Comparison of ENCODE assay signal across 9 cellular contexts in the genomic region with DNA sequence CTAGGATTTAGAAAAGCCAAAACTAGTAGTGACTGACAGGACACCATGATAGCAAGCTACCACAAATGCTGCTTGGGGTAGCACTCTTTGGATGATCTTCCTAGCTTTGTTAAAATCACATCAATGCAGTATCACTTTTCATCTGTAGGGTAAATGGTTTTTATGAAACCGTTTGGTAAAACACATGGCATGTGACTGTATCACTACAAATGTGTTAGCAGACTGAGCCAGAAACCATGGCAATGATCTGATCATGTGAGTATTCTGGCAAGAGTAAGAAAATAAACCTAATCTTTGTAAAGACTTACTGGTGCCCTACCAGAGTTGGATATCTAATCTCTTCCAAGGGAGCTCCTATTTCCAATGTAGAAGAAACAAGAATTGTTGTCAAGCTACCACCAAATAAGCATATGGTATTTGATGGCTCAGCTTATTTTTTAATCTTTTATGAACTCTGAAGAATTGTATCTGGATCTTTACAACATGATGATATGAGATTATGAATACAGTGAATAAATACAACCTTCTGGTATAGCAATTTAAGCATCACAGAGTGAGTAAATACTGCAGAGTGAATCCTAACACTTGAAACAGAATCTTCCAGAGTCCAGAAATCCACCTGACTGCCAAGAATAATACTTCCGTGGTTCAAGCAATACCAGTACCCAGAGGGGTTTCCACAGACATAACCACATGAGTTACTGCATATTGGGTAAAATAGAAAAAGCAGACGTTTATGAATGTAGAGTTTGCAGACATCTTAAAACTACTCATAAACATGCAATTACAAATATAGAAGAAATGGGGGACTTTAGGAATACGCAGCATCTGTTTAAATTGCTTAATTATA.
DNase-seq lines count a peak whose midpoint lies in the region; ATAC-seq and TF ChIP-seq lines count a peak whose summit lies in the region.
"Had no signal": no experiment of that assay in that cellular context is flagged by ENCODE, and none has a peak within 500 bp of the region (broad histone marks: within the 10 kb centered on the region; RNA-seq: fewer than 3 reads in every experiment).

No MANE protein-coding gene starts in this region.

- H3K4me1 ChIP-seq in breast epithelium (peaks cover 0 to 13% of the 10 kb centered on the region in 2 donors), mammary epithelial cell (ENCODE audit: insufficient read depth, low read length) (peaks cover 9% of the 10 kb centered on the region), uterus (no peaks in the 10 kb centered on the region)

- no peaks in the 10 kb centered on the region for H3K27me3 ChIP-seq in breast epithelium
- peaks cover 3% of the 10 kb centered on the region for H3K27me3 ChIP-seq in mammary epithelial cell (ENCODE audit: insufficient read depth, low read length)
- H3K27me3 ChIP-seq in uterus: no peaks in the 10 kb centered on the region
- H3K27me3 ChIP-seq: BLaER1 had no signal

- H4K20me1 ChIP-seq in mammary epithelial cell (ENCODE audit: insufficient read depth, low read length): no peaks in the 10 kb centered on the region
- H4K20me1 ChIP-seq: BLaER1 had no signal

- no peak overlapping the region for H3K4me3 ChIP-seq in breast epithelium
- no peak overlapping the region for H3K4me3 ChIP-seq in mammary epithelial cell (replicated peaks in 1 of 3; ENCODE audit: insufficient read depth in 1 of 3, low read depth in 2 of 3, low read length in 3 of 3)
- peak overlapping the region; percentile 43 to 52 for H3K4me3 ChIP-seq in uterus

- intact Hi-C loops in breast epithelium (cut with DNase I; ENCODE audit: low total_unique reads): loop anchor here (10.0 kb wide), 1 partner anchor 386 kb away; no protein-coding TSS in a partner anchor
- intact Hi-C loops in mammary epithelial cell (cut with micrococcal nuclease): no loop called here
- intact Hi-C loops in uterus (cut with DNase I; ENCODE audit: low total_unique reads): no loop called here

- no peaks in the 10 kb centered on the region for H3K36me3 ChIP-seq in breast epithelium
- no peaks in the 10 kb centered on the region for H3K36me3 ChIP-seq in mammary epithelial cell (ENCODE audit: insufficient read depth, low read length)
- H3K36me3 ChIP-seq in uterus: no peaks in the 10 kb centered on the region
- H3K36me3 ChIP-seq: BLaER1 had no signal

- H2AFZ ChIP-seq in mammary epithelial cell (ENCODE audit: low read depth, low read length): no peak overlapping the region

- in situ Hi-C loops in mammary epithelial cell (cut with MboI; ENCODE audit: low sequenced_read_pairs in 2 of 2): loop anchor here (10.0 to 25.0 kb wide), 2 partner anchors 378 to 386 kb away; no protein-coding TSS in a partner anchor

- no peaks in the 10 kb centered on the region for H3K9me3 ChIP-seq in breast epithelium
- H3K9me3 ChIP-seq in mammary epithelial cell (replicated peaks; ENCODE audit: insufficient read depth, low read length): no peaks in the 10 kb centered on the region
- no peaks in the 10 kb centered on the region for H3K9me3 ChIP-seq in uterus
- H3K9me3 ChIP-seq: BLaER1 had no signal

- no TSS peak for BruUV-seq in mammary epithelial cell (replicated peaks; lab: Mats Ljungman, UMichigan)

- dilution Hi-C loops in mammary epithelial cell (cut with HindIII; ENCODE audit: low sequenced_read_pairs): no loop called here

- TF ChIP-seq POLR2A in breast epithelium (IDR thresholded peaks at IDR 0.05): no peak
- no peak for TF ChIP-seq POLR2A in uterus (IDR thresholded peaks at IDR 0.05)

- H3K9ac ChIP-seq in mammary epithelial cell (ENCODE audit: insufficient read depth, low read length): no peak overlapping the region
- H3K9ac ChIP-seq: BLaER1 had no signal

- DNase-seq in breast epithelium (ENCODE audit: low spot score in 2 of 2) (no peak), mammary epithelial cell (no peak), dedifferentiated amniotic fluid mesenchymal stem cell (ENCODE audit: extremely low spot score) (peak; percentile 49), myocyte (ENCODE audit: low read depth) (peak; percentile 44), uterus (no peak)

- H3K4me2 ChIP-seq in mammary epithelial cell (ENCODE audit: insufficient read depth, low read depth, low read length): no peak overlapping the region

- no peaks in the 10 kb centered on the region for H3K79me2 ChIP-seq in mammary epithelial cell (ENCODE audit: insufficient read depth, low read length)

- CTCF ChIA-PET in mammary epithelial cell (lab: Charles Lee; ENCODE audit: low non-redundant PET): interaction anchor here (0.5 kb wide), 1 partner anchor 255 kb away, joined by 3 read pairs; no protein-coding TSS in a partner anchor

- H3K27ac ChIP-seq in breast epithelium (peak overlapping the region; percentile 43 to 78), mammary epithelial cell (ENCODE audit: insufficient read depth, low read depth, low read length) (no peak overlapping the region), uterus (peak overlapping the region; percentile 63 to 87)
- H3K27ac ChIP-seq: BLaER1 had no signal

- peak in 1 of 3 donors; percentile 10 for TF ChIP-seq CTCF in breast epithelium (IDR thresholded peaks at IDR 0.05)
- TF ChIP-seq CTCF in mammary epithelial cell (conservative IDR thresholded peaks at IDR 0.05 in 1 of 2, IDR thresholded peaks at IDR 0.05 in 1 of 2; ENCODE audit: extremely low read depth in 1 of 2, insufficient read depth in 1 of 2, low read depth in 1 of 2, low read length in 2 of 2): no peak
- no peak for TF ChIP-seq CTCF in uterus (IDR thresholded peaks at IDR 0.05)

- WGBS in mammary epithelial cell (ENCODE audit: low coverage, missing lambda C conversion rate): 34% methylated on average over 4 of the region's 4 CpGs

- ATAC-seq in GM19397 (IDR thresholded peaks at IDR 0.05; ENCODE audit: unreplicated experiment): no peak
- no peak for ATAC-seq in GM18502 (IDR thresholded peaks at IDR 0.05; ENCODE audit: poor library complexity, unreplicated experiment)
- no peak for ATAC-seq in GM21515 (IDR thresholded peaks at IDR 0.05; ENCODE audit: unreplicated experiment)

Comparison
In these comparisons a context has a peak if more than half of its experiments do, and no peak if none do; other contexts are left out.
1. DNase-seq: peak in dedifferentiated amniotic fluid mesenchymal stem cell (single experiment) and myocyte (single experiment); none in breast epithelium (0 of 2), mammary epithelial cell (single experiment) and uterus (0 of 2).
2. H3K4me3 ChIP-seq: peak in uterus (2 of 2); none in breast epithelium (0 of 3) and mammary epithelial cell (0 of 3).